ENCODE assay signal across 18 cellular contexts in genomic region chr3:129425619-129426018, GRCh38. TPM values are rescaled to one million over a fixed set of nuclear protein-coding genes. Genes with fewer than 3 reads are reported as not detected.
A peak's percentile ranks its signal among the peaks of the same experiment; 100 is the strongest.
DNase-seq lines count a peak whose midpoint lies in the region; TF ChIP-seq lines count a peak whose summit lies in the region.
"Had no signal": no experiment of that assay in that cellular context is flagged by ENCODE, and none has a peak within 500 bp of the region (broad histone marks: within the 10 kb centered on the region; RNA-seq: fewer than 3 reads in every experiment).

No MANE protein-coding gene starts in this region.

- TF ChIP-seq POLR2A in transverse colon (IDR thresholded peaks at IDR 0.05): no peak

- H3K36me3 Mint-ChIP-seq in dendritic cell treated with granulocyte-macrophage colony-stimulating factor and Interleukin-4, amounts not matched to agents 40 ng/mL and 50 ng/mL, for 4 days (ENCODE audit: low read depth): peaks cover 20% of the 10 kb centered on the region

- peaks cover 0 to 15% (median 0%) of the 10 kb centered on the region in 11 experiments; a peak in 3 of 22 replicates for H4K20me1 ChIP-seq in BLaER1 treated with 17β-estradiol and CSF1 and Interleukin-3, amounts not matched to agents 10 nM and 100 nM
- H4K20me1 ChIP-seq in Karpas-422 (ENCODE audit: insufficient read depth, low read depth, low read length) (no peaks in the 10 kb centered on the region), MM.1S (ENCODE audit: insufficient read depth, low read length) (no peaks in the 10 kb centered on the region)

- in situ Hi-C loops in transverse colon (cut with MboI; ENCODE audit: low pct_ligation_motif_present in 1 of 4, low pct_unique_long_range_greater_than_20kb in 1 of 4, low sequenced_read_pairs in 3 of 4): no loop called here

- H3K4me3 ChIP-seq in BLaER1 treated with 17β-estradiol and CSF1 and Interleukin-3, amounts not matched to agents 10 nM and 100 nM: no peak overlapping the region
- H3K4me3 ChIP-seq in Karpas-422 (ENCODE audit: low read length) (peak overlapping the region; percentile 56; the same call in 1 of the 2 replicates), transverse colon (no peak overlapping the region), MM.1S (ENCODE audit: low read length) (no peak overlapping the region)
- H3K4me3 ChIP-seq: SK-N-MC had no signal

- no peaks in the 10 kb centered on the region for H3K79me2 ChIP-seq in Karpas-422 (ENCODE audit: low read length)
- H3K79me2 ChIP-seq in MM.1S (ENCODE audit: low read length): no peaks in the 10 kb centered on the region

- H3F3A ChIP-seq in MM.1S (ENCODE audit: insufficient read depth, low read length): peaks cover 14% of the 10 kb centered on the region

- TF ChIP-seq EP300 in transverse colon (IDR thresholded peaks at IDR 0.05; ENCODE audit: low read depth): no peak

- DNase-seq in Karpas-422 (no peak), mucosa of gallbladder (ENCODE audit: low spot score) (peak; percentile 51), transverse colon (no peak), MM.1S (no peak), NCI-H1436 treated with DMSO at 0.1 percent for 48 hours (lab: John Stamatoyannopoulos, UW) (no peak)
- DNase-seq: ACHN; AML-193; Calu3; CD4-positive, alpha-beta memory T cell; DMS53; NCI-H1092; NCI-H510A treated with DMSO at 0.1 percent for 48 hours; Right ventricle myocardium superior had no signal

- peaks cover 0 to 21% (median 9%) of the 10 kb centered on the region in 11 experiments; a peak in 12 of 22 replicates for H3K9me3 ChIP-seq in BLaER1 treated with 17β-estradiol and CSF1 and Interleukin-3, amounts not matched to agents 10 nM and 100 nM (replicated peaks in 1 of 11)
- H3K9me3 ChIP-seq in Karpas-422 (ENCODE audit: low read length): no peaks in the 10 kb centered on the region
- H3K9me3 ChIP-seq in transverse colon: no peaks in the 10 kb centered on the region
- H3K9me3 ChIP-seq in MM.1S (replicated peaks; ENCODE audit: insufficient read depth, low read length): no peaks in the 10 kb centered on the region

- WGBS in transverse colon (ENCODE audit: low coverage in 1 of 2), 2 donors: 64% methylated on average over 2 of the region's 2 CpGs; no CpG with 5 or more reads in 1 of the 2 donors

- peak overlapping the region in 7 of 11 experiments; percentile 53 to 78 (median 73); a peak in 9 of 22 replicates for H3K27ac ChIP-seq in BLaER1 treated with 17β-estradiol and CSF1 and Interleukin-3, amounts not matched to agents 10 nM and 100 nM
- peak overlapping the region; percentile 68; the same call in 1 of the 2 replicates for H3K27ac ChIP-seq in Karpas-422 (ENCODE audit: low read length)
- H3K27ac ChIP-seq in transverse colon: no peak overlapping the region
- no peak overlapping the region for H3K27ac ChIP-seq in MM.1S (ENCODE audit: low read length)
- H3K27ac ChIP-seq: SK-N-MC had no signal

- peak overlapping the region; percentile 33 for H3K27ac Mint-ChIP-seq in dendritic cell treated with granulocyte-macrophage colony-stimulating factor and Interleukin-4, amounts not matched to agents 40 ng/mL and 50 ng/mL, for 4 days

- peaks cover 8% of the 10 kb centered on the region for H3K27me3 Mint-ChIP-seq in dendritic cell treated with granulocyte-macrophage colony-stimulating factor and Interleukin-4, amounts not matched to agents 40 ng/mL and 50 ng/mL, for 4 days
- H3K27me3 Mint-ChIP-seq: CD4-positive, alpha-beta memory T cell had no signal

- H2AFZ ChIP-seq in Karpas-422 (ENCODE audit: low read length): no peak overlapping the region
- no peak overlapping the region for H2AFZ ChIP-seq in MM.1S (ENCODE audit: low read length)

- intact Hi-C loops in dendritic cell treated with granulocyte-macrophage colony-stimulating factor and Interleukin-4, amounts not matched to agents 40 ng/mL and 50 ng/mL, for 4 days (cut with micrococcal nuclease): no loop called here
- intact Hi-C loops in transverse colon (cut with DNase I; ENCODE audit: low total_unique reads): no loop called here

- TF ChIP-seq CTCF in transverse colon (IDR thresholded peaks at IDR 0.05): no peak
- no peak for TF ChIP-seq CTCF in MM.1S (IDR thresholded peaks at IDR 0.05; ENCODE audit: low read length)

- H3K9ac ChIP-seq in BLaER1 treated with 17β-estradiol and CSF1 and Interleukin-3, amounts not matched to agents 10 nM and 100 nM: no peak overlapping the region
- H3K9ac ChIP-seq in Karpas-422 (ENCODE audit: low read length): peak overlapping the region; percentile 40
- no peak overlapping the region for H3K9ac ChIP-seq in MM.1S (ENCODE audit: low read length)

- H3K4me1 ChIP-seq in BLaER1 treated with 17β-estradiol and CSF1 and Interleukin-3, amounts not matched to agents 10 nM and 100 nM: peaks cover 40 to 51% (median 45%) of the 10 kb centered on the region in 10 experiments
- peaks cover 38% of the 10 kb centered on the region for H3K4me1 ChIP-seq in Karpas-422 (ENCODE audit: low read length)
- H3K4me1 ChIP-seq in transverse colon: peaks cover 3 to 21% (median 10%) of the 10 kb centered on the region in 4 donors
- peaks cover 12% of the 10 kb centered on the region; the same call in 1 of the 2 replicates for H3K4me1 ChIP-seq in MM.1S (ENCODE audit: low read length)

- H3K27me3 ChIP-seq in BLaER1 treated with 17β-estradiol and CSF1 and Interleukin-3, amounts not matched to agents 10 nM and 100 nM: peaks cover 0 to 16% (median 14%) of the 10 kb centered on the region in 11 experiments; a peak in 18 of 22 replicates
- H3K27me3 ChIP-seq in Karpas-422 (ENCODE audit: low read length) (no peaks in the 10 kb centered on the region), transverse colon (no peaks in the 10 kb centered on the region), MM.1S (replicated peaks; ENCODE audit: insufficient read depth, low read length) (no peaks in the 10 kb centered on the region)

- peak overlapping the region; percentile 42 to 76 (median 57) for H3K4me2 ChIP-seq in BLaER1 treated with 17β-estradiol and CSF1 and Interleukin-3, amounts not matched to agents 10 nM and 100 nM
- H3K4me2 ChIP-seq in Karpas-422 (ENCODE audit: low read depth, low read length, poor library complexity, severe bottlenecking): peak overlapping the region; percentile 65
- no peak overlapping the region for H3K4me2 ChIP-seq in MM.1S (ENCODE audit: low read depth, low read length)

- H3K36me3 ChIP-seq in BLaER1 treated with 17β-estradiol and CSF1 and Interleukin-3, amounts not matched to agents 10 nM and 100 nM: peaks cover 4 to 18% (median 13%) of the 10 kb centered on the region in 11 experiments
- H3K36me3 ChIP-seq in Karpas-422 (ENCODE audit: insufficient read depth, low read length) (peaks cover 11% of the 10 kb centered on the region), transverse colon (peaks cover 0 to under 1% (median 0%) of the 10 kb centered on the region in 4 donors), MM.1S (replicated peaks; ENCODE audit: insufficient read depth, low read length) (no peaks in the 10 kb centered on the region)

- H3K9me3 Mint-ChIP-seq in dendritic cell treated with granulocyte-macrophage colony-stimulating factor and Interleukin-4, amounts not matched to agents 40 ng/mL and 50 ng/mL, for 4 days: peaks cover 18% of the 10 kb centered on the region

- no peaks in the 10 kb centered on the region for H3K9me2 ChIP-seq in Karpas-422 (replicated peaks; ENCODE audit: insufficient read depth, low read length)
- no peaks in the 10 kb centered on the region for H3K9me2 ChIP-seq in MM.1S (replicated peaks; ENCODE audit: insufficient read depth, low read length)

- H3K4me1 Mint-ChIP-seq in dendritic cell treated with granulocyte-macrophage colony-stimulating factor and Interleukin-4, amounts not matched to agents 40 ng/mL and 50 ng/mL, for 4 days (ENCODE audit: low read depth): peaks cover 37% of the 10 kb centered on the region

- H3K4me3 Mint-ChIP-seq in dendritic cell treated with granulocyte-macrophage colony-stimulating factor and Interleukin-4, amounts not matched to agents 40 ng/mL and 50 ng/mL, for 4 days: no peak overlapping the region
- H3K4me3 Mint-ChIP-seq: CD4-positive, alpha-beta memory T cell had no signal

RNA-seq across cellular contexts. Expression of gene EFCAB12, which starts 2.8 kb away (rescaled TPM):
- total RNA-seq in Karpas-422 (2014; rRNA removed; shearing (Covaris generic); ENCODE audit: low replicate concordance): 0.04 TPM in 1 of 2 replicates, not detected in the other
- total RNA-seq in mucosa of gallbladder: 4.9 TPM
- under 1 TPM in 2 of 4 donors, not detected in 2; 0.14 to 0.32 TPM for total RNA-seq in transverse colon
- total RNA-seq: HT1080, MCF 10A, Right ventricle myocardium superior had no signal

RNA-seq across cellular contexts. Expression of gene MBD4, which starts 14.1 kb away (rescaled TPM):
- 51.9 and 130 TPM in 2 replicates for total RNA-seq in Karpas-422 (2014; rRNA removed; shearing (Covaris generic); ENCODE audit: low replicate concordance)
- total RNA-seq in mucosa of gallbladder (34.9 TPM), transverse colon (10 to 100 TPM; 15.0 to 34.4 (median 30.4) TPM)

RNA-seq across cellular contexts. Expression of gene IFT122, which starts 14.4 kb away (rescaled TPM):
- total RNA-seq in Karpas-422 (2014; rRNA removed; shearing (Covaris generic); ENCODE audit: low replicate concordance): 4.7 and 6.6 TPM in 2 replicates
- total RNA-seq in mucosa of gallbladder: 28.6 TPM
- 10 to 100 TPM; 15.0 to 77.6 (median 16.7) TPM for total RNA-seq in transverse colon

Comparison
In these comparisons a context has a peak if more than half of its experiments do, and no peak if none do; other contexts are left out.
1. H3K27ac ChIP-seq: peak in BLaER1 treated with 17β-estradiol and CSF1 and Interleukin-3, amounts not matched to agents 10 nM and 100 nM (7 of 11) and Karpas-422 (single experiment); none in transverse colon (0 of 4) and MM.1S (single experiment).